Comparison of ENCODE assay signal across 1 cellular context in genomic region chr17:74466111-74466784, GRCh38.
A peak's percentile ranks its signal among the peaks of the same experiment; 100 is the strongest.
TF ChIP-seq lines count a peak whose summit lies in the region.

Gene CD300A (plus strand): TSS chr17:74466634. CDS start chr17:74466704, 70 bp downstream.

TF ChIP-seq in H1, 55 proteins besides CTCF, POLR2A, EP300 and RAD21 (continued from another document):
- TF ChIP-seq EZH2 (IDR thresholded peaks at IDR 0.05; ENCODE audit: low read depth, low read length, severe bottlenecking), result peak; percentile 47
- TF ChIP-seq KDM5A (IDR thresholded peaks at IDR 0.05; ENCODE audit: low read length), result no peak
- no peak for TF ChIP-seq YY1 (IDR thresholded peaks at IDR 0.05; ENCODE audit: low read depth, low read length)
- 0 out of 2 replicates have a peak, but pooled peaks have one; percentile 21 for TF ChIP-seq TBP (IDR thresholded peaks at IDR 0.05; ENCODE audit: low read depth, low read length)
- TF ChIP-seq RXRA (IDR thresholded peaks at IDR 0.05; ENCODE audit: insufficient read depth, low read depth, low read length), result no peak
- TF ChIP-seq BACH1 (IDR thresholded peaks at IDR 0.05; ENCODE audit: low read length), result no peak
- no peak for TF ChIP-seq CREB1 (IDR thresholded peaks at IDR 0.05)
TF ChIP-seq in H1: peak in this region for 4.
